1 cellular context compared by ENCODE assay signal in the genomic region with DNA sequence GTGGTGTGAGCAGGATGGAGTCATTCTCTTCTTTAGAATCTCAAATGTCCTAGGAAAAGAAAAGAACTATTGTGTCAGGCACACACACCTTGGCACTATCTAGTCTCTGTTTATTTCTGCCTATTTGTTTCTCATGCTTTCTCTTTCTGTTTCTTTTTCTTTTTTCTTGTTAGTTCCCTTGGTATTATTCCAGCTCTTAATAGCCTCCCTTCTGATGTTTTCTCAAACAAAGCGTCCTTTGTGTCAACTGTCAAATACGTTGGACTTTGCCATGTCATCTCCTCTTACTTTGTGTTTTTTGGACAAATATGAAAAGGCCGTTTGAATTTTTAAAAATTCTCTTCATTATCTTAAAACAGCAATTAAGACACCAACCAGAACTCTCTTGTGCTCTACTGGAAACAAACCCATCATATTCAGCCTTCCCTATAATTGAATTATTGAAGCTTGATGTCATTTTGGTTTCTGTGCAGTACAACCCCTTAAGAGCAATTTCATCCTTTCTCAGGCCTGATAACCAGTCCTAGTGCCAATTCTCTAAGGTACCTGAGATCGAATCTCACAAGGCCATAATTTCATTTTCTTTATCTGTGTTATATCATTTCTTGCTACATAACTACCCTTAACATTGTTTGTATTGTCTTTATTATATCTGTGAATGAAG.
A peak's percentile ranks its signal among the peaks of the same experiment; 100 is the strongest.
TF ChIP-seq lines count a peak whose summit lies in the region.

No MANE protein-coding gene starts in this region.

TF ChIP-seq in HepG2, 621 proteins besides CTCF, POLR2A, EP300 and RAD21 (continued from another document and continues in another):
- TF ChIP-seq LCORL (IDR thresholded peaks at IDR 0.05) = peak; percentile 24; the same call in 1 of the 2 replicates
- TF ChIP-seq LCORL (CRISPR knock-in tag; IDR thresholded peaks at IDR 0.05) = no peak
- TF ChIP-seq ZSCAN9 (CRISPR knock-in tag; IDR thresholded peaks at IDR 0.05; ENCODE audit: borderline replicate concordance) = no peak
- TF ChIP-seq, protein P1, sequence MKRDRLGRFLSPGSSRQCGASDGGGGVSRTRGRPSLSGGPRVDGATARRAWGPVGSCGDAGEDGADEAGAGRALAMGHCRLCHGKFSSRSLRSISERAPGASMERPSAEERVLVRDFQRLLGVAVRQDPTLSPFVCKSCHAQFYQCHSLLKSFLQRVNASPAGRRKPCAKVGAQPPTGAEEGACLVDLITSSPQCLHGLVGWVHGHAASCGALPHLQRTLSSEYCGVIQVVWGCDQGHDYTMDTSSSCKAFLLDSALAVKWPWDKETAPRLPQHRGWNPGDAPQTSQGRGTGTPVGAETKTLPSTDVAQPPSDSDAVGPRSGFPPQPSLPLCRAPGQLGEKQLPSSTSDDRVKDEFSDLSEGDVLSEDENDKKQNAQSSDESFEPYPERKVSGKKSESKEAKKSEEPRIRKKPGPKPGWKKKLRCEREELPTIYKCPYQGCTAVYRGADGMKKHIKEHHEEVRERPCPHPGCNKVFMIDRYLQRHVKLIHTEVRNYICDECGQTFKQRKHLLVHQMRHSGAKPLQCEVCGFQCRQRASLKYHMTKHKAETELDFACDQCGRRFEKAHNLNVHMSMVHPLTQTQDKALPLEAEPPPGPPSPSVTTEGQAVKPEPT (CRISPR knock-in tag; IDR thresholded peaks at IDR 0.05; ENCODE audit: low read depth) = no peak
- TF ChIP-seq, protein P2, sequence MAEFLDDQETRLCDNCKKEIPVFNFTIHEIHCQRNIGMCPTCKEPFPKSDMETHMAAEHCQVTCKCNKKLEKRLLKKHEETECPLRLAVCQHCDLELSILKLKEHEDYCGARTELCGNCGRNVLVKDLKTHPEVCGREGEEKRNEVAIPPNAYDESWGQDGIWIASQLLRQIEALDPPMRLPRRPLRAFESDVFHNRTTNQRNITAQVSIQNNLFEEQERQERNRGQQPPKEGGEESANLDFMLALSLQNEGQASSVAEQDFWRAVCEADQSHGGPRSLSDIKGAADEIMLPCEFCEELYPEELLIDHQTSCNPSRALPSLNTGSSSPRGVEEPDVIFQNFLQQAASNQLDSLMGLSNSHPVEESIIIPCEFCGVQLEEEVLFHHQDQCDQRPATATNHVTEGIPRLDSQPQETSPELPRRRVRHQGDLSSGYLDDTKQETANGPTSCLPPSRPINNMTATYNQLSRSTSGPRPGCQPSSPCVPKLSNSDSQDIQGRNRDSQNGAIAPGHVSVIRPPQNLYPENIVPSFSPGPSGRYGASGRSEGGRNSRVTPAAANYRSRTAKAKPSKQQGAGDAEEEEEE (CRISPR knock-in tag; IDR thresholded peaks at IDR 0.05; ENCODE audit: borderline replicate concordance) = no peak
- no peak for TF ChIP-seq TOPORS (CRISPR knock-in tag; IDR thresholded peaks at IDR 0.05)
- no peak for TF ChIP-seq ISX (CRISPR knock-in tag; conservative IDR thresholded peaks at IDR 0.05)
- TF ChIP-seq ZNF816 (CRISPR knock-in tag; IDR thresholded peaks at IDR 0.05; ENCODE audit: borderline replicate concordance) = no peak
- TF ChIP-seq, protein P3, sequence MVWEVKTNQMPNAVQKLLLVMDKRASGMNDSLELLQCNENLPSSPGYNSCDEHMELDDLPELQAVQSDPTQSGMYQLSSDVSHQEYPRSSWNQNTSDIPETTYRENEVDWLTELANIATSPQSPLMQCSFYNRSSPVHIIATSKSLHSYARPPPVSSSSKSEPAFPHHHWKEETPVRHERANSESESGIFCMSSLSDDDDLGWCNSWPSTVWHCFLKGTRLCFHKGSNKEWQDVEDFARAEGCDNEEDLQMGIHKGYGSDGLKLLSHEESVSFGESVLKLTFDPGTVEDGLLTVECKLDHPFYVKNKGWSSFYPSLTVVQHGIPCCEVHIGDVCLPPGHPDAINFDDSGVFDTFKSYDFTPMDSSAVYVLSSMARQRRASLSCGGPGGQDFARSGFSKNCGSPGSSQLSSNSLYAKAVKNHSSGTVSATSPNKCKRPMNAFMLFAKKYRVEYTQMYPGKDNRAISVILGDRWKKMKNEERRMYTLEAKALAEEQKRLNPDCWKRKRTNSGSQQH (CRISPR knock-in tag; IDR thresholded peaks at IDR 0.05; ENCODE audit: low read depth) = no peak
- TF ChIP-seq SRSF9 (IDR thresholded peaks at IDR 0.05; ENCODE audit: borderline replicate concordance, insufficient read depth, low read depth, low read length, poor library complexity, severe bottlenecking) = no peak
- TF ChIP-seq, protein P4, sequence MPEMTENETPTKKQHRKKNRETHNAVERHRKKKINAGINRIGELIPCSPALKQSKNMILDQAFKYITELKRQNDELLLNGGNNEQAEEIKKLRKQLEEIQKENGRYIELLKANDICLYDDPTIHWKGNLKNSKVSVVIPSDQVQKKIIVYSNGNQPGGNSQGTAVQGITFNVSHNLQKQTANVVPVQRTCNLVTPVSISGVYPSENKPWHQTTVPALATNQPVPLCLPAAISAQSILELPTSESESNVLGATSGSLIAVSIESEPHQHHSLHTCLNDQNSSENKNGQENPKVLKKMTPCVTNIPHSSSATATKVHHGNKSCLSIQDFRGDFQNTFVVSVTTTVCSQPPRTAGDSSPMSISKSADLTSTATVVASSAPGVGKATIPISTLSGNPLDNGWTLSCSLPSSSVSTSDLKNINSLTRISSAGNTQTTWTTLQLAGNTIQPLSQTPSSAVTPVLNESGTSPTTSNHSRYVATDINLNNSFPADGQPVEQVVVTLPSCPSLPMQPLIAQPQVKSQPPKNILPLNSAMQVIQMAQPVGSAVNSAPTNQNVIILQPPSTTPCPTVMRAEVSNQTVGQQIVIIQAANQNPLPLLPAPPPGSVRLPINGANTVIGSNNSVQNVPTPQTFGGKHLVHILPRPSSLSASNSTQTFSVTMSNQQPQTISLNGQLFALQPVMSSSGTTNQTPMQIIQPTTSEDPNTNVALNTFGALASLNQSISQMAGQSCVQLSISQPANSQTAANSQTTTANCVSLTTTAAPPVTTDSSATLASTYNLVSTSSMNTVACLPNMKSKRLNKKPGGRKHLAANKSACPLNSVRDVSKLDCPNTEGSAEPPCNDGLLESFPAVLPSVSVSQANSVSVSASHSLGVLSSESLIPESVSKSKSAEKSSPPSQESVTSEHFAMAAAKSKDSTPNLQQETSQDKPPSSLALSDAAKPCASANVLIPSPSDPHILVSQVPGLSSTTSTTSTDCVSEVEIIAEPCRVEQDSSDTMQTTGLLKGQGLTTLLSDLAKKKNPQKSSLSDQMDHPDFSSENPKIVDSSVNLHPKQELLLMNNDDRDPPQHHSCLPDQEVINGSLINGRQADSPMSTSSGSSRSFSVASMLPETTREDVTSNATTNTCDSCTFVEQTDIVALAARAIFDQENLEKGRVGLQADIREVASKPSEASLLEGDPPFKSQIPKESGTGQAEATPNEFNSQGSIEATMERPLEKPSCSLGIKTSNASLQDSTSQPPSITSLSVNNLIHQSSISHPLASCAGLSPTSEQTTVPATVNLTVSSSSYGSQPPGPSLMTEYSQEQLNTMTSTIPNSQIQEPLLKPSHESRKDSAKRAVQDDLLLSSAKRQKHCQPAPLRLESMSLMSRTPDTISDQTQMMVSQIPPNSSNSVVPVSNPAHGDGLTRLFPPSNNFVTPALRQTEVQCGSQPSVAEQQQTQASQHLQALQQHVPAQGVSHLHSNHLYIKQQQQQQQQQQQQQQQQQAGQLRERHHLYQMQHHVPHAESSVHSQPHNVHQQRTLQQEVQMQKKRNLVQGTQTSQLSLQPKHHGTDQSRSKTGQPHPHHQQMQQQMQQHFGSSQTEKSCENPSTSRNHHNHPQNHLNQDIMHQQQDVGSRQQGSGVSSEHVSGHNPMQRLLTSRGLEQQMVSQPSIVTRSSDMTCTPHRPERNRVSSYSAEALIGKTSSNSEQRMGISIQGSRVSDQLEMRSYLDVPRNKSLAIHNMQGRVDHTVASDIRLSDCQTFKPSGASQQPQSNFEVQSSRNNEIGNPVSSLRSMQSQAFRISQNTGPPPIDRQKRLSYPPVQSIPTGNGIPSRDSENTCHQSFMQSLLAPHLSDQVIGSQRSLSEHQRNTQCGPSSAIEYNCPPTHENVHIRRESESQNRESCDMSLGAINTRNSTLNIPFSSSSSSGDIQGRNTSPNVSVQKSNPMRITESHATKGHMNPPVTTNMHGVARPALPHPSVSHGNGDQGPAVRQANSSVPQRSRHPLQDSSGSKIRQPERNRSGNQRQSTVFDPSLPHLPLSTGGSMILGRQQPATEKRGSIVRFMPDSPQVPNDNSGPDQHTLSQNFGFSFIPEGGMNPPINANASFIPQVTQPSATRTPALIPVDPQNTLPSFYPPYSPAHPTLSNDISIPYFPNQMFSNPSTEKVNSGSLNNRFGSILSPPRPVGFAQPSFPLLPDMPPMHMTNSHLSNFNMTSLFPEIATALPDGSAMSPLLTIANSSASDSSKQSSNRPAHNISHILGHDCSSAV (CRISPR knock-in tag; IDR thresholded peaks at IDR 0.05; ENCODE audit: borderline replicate concordance) = no peak
- no peak for TF ChIP-seq NFRKB (IDR thresholded peaks at IDR 0.05)
- no peak for TF ChIP-seq TBL1XR1 (IDR thresholded peaks at IDR 0.05; ENCODE audit: borderline replicate concordance, low read length, partially characterized antibody)
- TF ChIP-seq, protein P5, sequence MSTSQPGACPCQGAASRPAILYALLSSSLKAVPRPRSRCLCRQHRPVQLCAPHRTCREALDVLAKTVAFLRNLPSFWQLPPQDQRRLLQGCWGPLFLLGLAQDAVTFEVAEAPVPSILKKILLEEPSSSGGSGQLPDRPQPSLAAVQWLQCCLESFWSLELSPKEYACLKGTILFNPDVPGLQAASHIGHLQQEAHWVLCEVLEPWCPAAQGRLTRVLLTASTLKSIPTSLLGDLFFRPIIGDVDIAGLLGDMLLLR (CRISPR knock-in tag; IDR thresholded peaks at IDR 0.05) = no peak
- TF ChIP-seq SP4 (CRISPR knock-in tag; IDR thresholded peaks at IDR 0.05) = no peak
- TF ChIP-seq ZNF496 (CRISPR knock-in tag; IDR thresholded peaks at IDR 0.05; ENCODE audit: insufficient replicate concordance) = no peak
- TF ChIP-seq, protein P6, sequence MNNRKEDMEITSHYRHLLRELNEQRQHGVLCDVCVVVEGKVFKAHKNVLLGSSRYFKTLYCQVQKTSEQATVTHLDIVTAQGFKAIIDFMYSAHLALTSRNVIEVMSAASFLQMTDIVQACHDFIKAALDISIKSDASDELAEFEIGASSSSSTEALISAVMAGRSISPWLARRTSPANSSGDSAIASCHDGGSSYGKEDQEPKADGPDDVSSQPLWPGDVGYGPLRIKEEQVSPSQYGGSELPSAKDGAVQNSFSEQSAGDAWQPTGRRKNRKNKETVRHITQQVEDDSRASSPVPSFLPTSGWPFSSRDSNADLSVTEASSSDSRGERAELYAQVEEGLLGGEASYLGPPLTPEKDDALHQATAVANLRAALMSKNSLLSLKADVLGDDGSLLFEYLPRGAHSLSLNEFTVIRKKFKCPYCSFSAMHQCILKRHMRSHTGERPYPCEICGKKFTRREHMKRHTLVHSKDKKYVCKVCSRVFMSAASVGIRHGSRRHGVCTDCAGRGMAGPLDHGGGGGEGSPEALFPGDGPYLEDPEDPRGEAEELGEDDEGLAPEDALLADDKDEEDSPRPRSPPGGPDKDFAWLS (CRISPR knock-in tag; IDR thresholded peaks at IDR 0.05; ENCODE audit: borderline replicate concordance) = no peak
- TF ChIP-seq, protein P7, sequence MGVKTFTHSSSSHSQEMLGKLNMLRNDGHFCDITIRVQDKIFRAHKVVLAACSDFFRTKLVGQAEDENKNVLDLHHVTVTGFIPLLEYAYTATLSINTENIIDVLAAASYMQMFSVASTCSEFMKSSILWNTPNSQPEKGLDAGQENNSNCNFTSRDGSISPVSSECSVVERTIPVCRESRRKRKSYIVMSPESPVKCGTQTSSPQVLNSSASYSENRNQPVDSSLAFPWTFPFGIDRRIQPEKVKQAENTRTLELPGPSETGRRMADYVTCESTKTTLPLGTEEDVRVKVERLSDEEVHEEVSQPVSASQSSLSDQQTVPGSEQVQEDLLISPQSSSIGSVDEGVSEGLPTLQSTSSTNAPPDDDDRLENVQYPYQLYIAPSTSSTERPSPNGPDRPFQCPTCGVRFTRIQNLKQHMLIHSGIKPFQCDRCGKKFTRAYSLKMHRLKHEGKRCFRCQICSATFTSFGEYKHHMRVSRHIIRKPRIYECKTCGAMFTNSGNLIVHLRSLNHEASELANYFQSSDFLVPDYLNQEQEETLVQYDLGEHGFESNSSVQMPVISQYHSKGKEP (CRISPR knock-in tag; IDR thresholded peaks at IDR 0.05) = no peak
- TF ChIP-seq EZH2 (conservative IDR thresholded peaks at IDR 0.05; ENCODE audit: low read depth, low read length) = no peak
- no peak for TF ChIP-seq TBP (CRISPR knock-in tag; IDR thresholded peaks at IDR 0.05)
- TF ChIP-seq ZNF274 (CRISPR knock-in tag; IDR thresholded peaks at IDR 0.05) = no peak
- no peak for TF ChIP-seq PRMT3 (CRISPR knock-in tag; IDR thresholded peaks at IDR 0.05; ENCODE audit: borderline replicate concordance, low read depth)
- TF ChIP-seq PCBP2 (optimal IDR thresholded peaks at IDR 0.05; ENCODE audit: low read depth, low read length, poor library complexity, severe bottlenecking) = no peak
- TF ChIP-seq NFKB2 (CRISPR knock-in tag; IDR thresholded peaks at IDR 0.05; ENCODE audit: borderline replicate concordance) = no peak
- no peak for TF ChIP-seq ZBTB3 (CRISPR knock-in tag; IDR thresholded peaks at IDR 0.05; ENCODE audit: borderline replicate concordance, low read depth)
- TF ChIP-seq ZNF335 (CRISPR knock-in tag; IDR thresholded peaks at IDR 0.05) = no peak
- TF ChIP-seq ZFP37 (CRISPR knock-in tag; IDR thresholded peaks at IDR 0.05; ENCODE audit: borderline replicate concordance) = no peak
- TF ChIP-seq, protein P8, sequence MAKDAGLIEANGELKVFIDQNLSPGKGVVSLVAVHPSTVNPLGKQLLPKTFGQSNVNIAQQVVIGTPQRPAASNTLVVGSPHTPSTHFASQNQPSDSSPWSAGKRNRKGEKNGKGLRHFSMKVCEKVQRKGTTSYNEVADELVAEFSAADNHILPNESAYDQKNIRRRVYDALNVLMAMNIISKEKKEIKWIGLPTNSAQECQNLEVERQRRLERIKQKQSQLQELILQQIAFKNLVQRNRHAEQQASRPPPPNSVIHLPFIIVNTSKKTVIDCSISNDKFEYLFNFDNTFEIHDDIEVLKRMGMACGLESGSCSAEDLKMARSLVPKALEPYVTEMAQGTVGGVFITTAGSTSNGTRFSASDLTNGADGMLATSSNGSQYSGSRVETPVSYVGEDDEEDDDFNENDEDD (CRISPR knock-in tag; IDR thresholded peaks at IDR 0.05; ENCODE audit: borderline replicate concordance) = no peak
- TF ChIP-seq ZBTB8A (CRISPR knock-in tag; IDR thresholded peaks at IDR 0.05; ENCODE audit: borderline replicate concordance, low read depth) = no peak
- TF ChIP-seq, protein P9, sequence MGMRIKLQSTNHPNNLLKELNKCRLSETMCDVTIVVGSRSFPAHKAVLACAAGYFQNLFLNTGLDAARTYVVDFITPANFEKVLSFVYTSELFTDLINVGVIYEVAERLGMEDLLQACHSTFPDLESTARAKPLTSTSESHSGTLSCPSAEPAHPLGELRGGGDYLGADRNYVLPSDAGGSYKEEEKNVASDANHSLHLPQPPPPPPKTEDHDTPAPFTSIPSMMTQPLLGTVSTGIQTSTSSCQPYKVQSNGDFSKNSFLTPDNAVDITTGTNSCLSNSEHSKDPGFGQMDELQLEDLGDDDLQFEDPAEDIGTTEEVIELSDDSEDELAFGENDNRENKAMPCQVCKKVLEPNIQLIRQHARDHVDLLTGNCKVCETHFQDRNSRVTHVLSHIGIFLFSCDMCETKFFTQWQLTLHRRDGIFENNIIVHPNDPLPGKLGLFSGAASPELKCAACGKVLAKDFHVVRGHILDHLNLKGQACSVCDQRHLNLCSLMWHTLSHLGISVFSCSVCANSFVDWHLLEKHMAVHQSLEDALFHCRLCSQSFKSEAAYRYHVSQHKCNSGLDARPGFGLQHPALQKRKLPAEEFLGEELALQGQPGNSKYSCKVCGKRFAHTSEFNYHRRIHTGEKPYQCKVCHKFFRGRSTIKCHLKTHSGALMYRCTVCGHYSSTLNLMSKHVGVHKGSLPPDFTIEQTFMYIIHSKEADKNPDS (CRISPR knock-in tag; IDR thresholded peaks at IDR 0.05) = no peak
- TF ChIP-seq SOX6 (IDR thresholded peaks at IDR 0.05) = no peak
- TF ChIP-seq SOX6 (CRISPR knock-in tag; IDR thresholded peaks at IDR 0.05) = peak; percentile 92
- no peak for TF ChIP-seq TEAD2 (CRISPR knock-in tag; IDR thresholded peaks at IDR 0.05)
- no peak for TF ChIP-seq ZZZ3 (CRISPR knock-in tag; IDR thresholded peaks at IDR 0.05; ENCODE audit: borderline replicate concordance)
- TF ChIP-seq ZBTB42 (CRISPR knock-in tag; IDR thresholded peaks at IDR 0.05) = no peak
- TF ChIP-seq PITX1 (CRISPR knock-in tag; IDR thresholded peaks at IDR 0.05) = no peak
- TF ChIP-seq SIX4 (CRISPR knock-in tag; IDR thresholded peaks at IDR 0.05) = 0 out of 2 replicates have a peak, but pooled peaks have one; percentile 11
